Comparison of ENCODE assay signal across 39 cellular contexts in genomic region chr5:10198021-10198420, GRCh38.
"Had no signal": no experiment of that assay in that cellular context is flagged by ENCODE, and none has a peak within 500 bp of the region (broad histone marks: within the 10 kb centered on the region; RNA-seq: fewer than 3 reads in every experiment).

No MANE protein-coding gene starts in this region.

- H3K9me3 ChIP-seq: body of pancreas had no signal

- ATAC-seq: activated naive CD4-positive, alpha-beta T cell treated with anti-CD3 and anti-CD28 coated beads, Interleukin-2, amount 50 U/mL, for 72 hours; activated naive CD8-positive, alpha-beta T cell treated with anti-CD3 and anti-CD28 coated beads, Interleukin-2, amount 50 U/mL, for 24 hours; activated T-cell treated with anti-CD3 and anti-CD28 coated beads, Interleukin-2, amount 50 U/mL, for 4 hours; activated T-cell treated with anti-CD3 and anti-CD28 coated beads, Interleukin-2, amount 50 U/mL, for 72 hours; activated T-helper 17 cell treated with anti-CD3 and anti-CD28 coated beads, Interleukin-2, amount 50 U/mL, for 72 hours; body of pancreas had no signal

- FAIRE-seq: astrocyte, bronchial epithelial cell had no signal

- DNase-seq: activated effector memory CD4-positive, alpha-beta T cell treated with anti-CD3 and anti-CD28 coated beads, Interleukin-2, amount 50 U/mL, for 16 hours; activated effector memory CD4-positive, alpha-beta T cell treated with Interleukin-2 at 50 U/mL for 16 hours; activated gamma-delta T cell; activated gamma-delta T cell treated with Interleukin-2 at 50 U/mL for 16 hours; activated naive CD4-positive, alpha-beta T cell; activated naive CD4-positive, alpha-beta T cell treated with anti-CD3 and anti-CD28 coated beads for 36 hours; activated naive CD4-positive, alpha-beta T cell treated with anti-CD3 and anti-CD28 coated beads, Interleukin-2, amount 10 ng/mL, durations not matched to agents 7 days and 5 days; activated naive CD4-positive, alpha-beta T cell treated with anti-CD3 and anti-CD28 coated beads, Interleukin-2, amount 50 U/mL, for 16 hours; activated naive CD4-positive, alpha-beta T cell treated with Interleukin-2 at 50 U/mL for 16 hours; activated naive CD8-positive, alpha-beta T cell treated with anti-CD3 and anti-CD28 coated beads for 36 hours; activated naive CD8-positive, alpha-beta T cell treated with anti-CD3 and anti-CD28 coated beads, Interleukin-2, amount 10 ng/mL, durations not matched to agents 7 days and 5 days; activated naive CD8-positive, alpha-beta T cell treated with anti-CD3 and anti-CD28 coated beads, Interleukin-2, amount 50 U/mL, for 24 hours; activated T-cell treated with anti-CD3 and anti-CD28 coated beads for 4 hours; activated T-cell treated with anti-CD3 and anti-CD28 coated beads, Interleukin-2, amount 50 U/mL, for 1 hour; activated T-cell treated with anti-CD3 and anti-CD28 coated beads, Interleukin-2, amount 50 U/mL, for 24 hours; activated T-cell treated with anti-CD3 and anti-CD28 coated beads, Interleukin-2, amount 50 U/mL, for 4 hours; activated T-cell treated with anti-CD3 and anti-CD28 coated beads, Interleukin-2, amount 50 U/mL, for 48 hours; activated T-cell treated with anti-CD3 and anti-CD28 coated beads, Interleukin-2, amount 50 U/mL, for 72 hours; adrenal gland; amniotic stem cell; amygdala; anterior cingulate cortex; aorta; body of pancreas; brain microvascular endothelial cell; caudate nucleus; cerebellar nuclear complex had no signal

- H3K4me3 Mint-ChIP-seq: activated naive CD4-positive, alpha-beta T cell treated with anti-CD3 and anti-CD28 coated beads for 36 hours; activated naive CD4-positive, alpha-beta T cell treated with anti-CD3 and anti-CD28 coated beads, Interleukin-2, amount 10 ng/mL, durations not matched to agents 7 days and 5 days; activated naive CD4-positive, alpha-beta T cell treated with anti-CD3 and anti-CD28 coated beads, Interleukin-2, amount 50 U/mL, for 24 hours; activated naive CD8-positive, alpha-beta T cell; activated naive CD8-positive, alpha-beta T cell treated with anti-CD3 and anti-CD28 coated beads for 36 hours; activated naive CD8-positive, alpha-beta T cell treated with anti-CD3 and anti-CD28 coated beads, Interleukin-2, amount 10 ng/mL, durations not matched to agents 7 days and 5 days; activated naive CD8-positive, alpha-beta T cell treated with anti-CD3 and anti-CD28 coated beads, Interleukin-2, amount 50 U/mL, for 24 hours; activated T-cell treated with anti-CD3 and anti-CD28 coated beads, Interleukin-2, amount 50 U/mL, for 24 hours; activated T-cell treated with anti-CD3 and anti-CD28 coated beads, Interleukin-2, amount 50 U/mL, for 4 hours; activated T-cell treated with anti-CD3 and anti-CD28 coated beads, Interleukin-2, amount 50 U/mL, for 72 hours; activated T-helper 1 cell treated with anti-CD3 and anti-CD28 coated beads, Interleukin-12 subunit alpha, Interleukin-12 subunit beta, Interleukin-2, Interleukin-4 antibody, amounts not matched to agents 30 ng/mL and 10 ng/mL and 1 ng/mL, durations not matched to agents 14 hours and 24 hours and 36 hours; activated T-helper 17 cell treated with anti-CD3 and anti-CD28 coated beads, Interleukin-2, amount 50 U/mL, for 72 hours; brain; central memory CD8-positive, alpha-beta T cell had no signal

- H3K36me3 Mint-ChIP-seq: activated naive CD4-positive, alpha-beta T cell treated with anti-CD3 and anti-CD28 coated beads, Interleukin-2, amount 10 ng/mL, durations not matched to agents 7 days and 5 days had no signal

- H3K27ac Mint-ChIP-seq: activated naive CD4-positive, alpha-beta T cell treated with anti-CD3 and anti-CD28 coated beads for 36 hours; activated naive CD4-positive, alpha-beta T cell treated with anti-CD3 and anti-CD28 coated beads, Interleukin-2, amount 10 ng/mL, durations not matched to agents 7 days and 5 days; activated naive CD4-positive, alpha-beta T cell treated with anti-CD3 and anti-CD28 coated beads, Interleukin-2, amount 50 U/mL, for 24 hours; activated naive CD4-positive, alpha-beta T cell treated with anti-CD3 and anti-CD28 coated beads, Interleukin-2, amount 50 U/mL, for 72 hours; activated naive CD8-positive, alpha-beta T cell; activated naive CD8-positive, alpha-beta T cell treated with anti-CD3 and anti-CD28 coated beads for 36 hours; activated naive CD8-positive, alpha-beta T cell treated with anti-CD3 and anti-CD28 coated beads, Interleukin-2, amount 10 ng/mL, durations not matched to agents 7 days and 5 days; activated naive CD8-positive, alpha-beta T cell treated with anti-CD3 and anti-CD28 coated beads, Interleukin-2, amount 50 U/mL, for 24 hours; activated T-cell treated with anti-CD3 and anti-CD28 coated beads, Interleukin-2, amount 50 U/mL, for 24 hours; activated T-cell treated with anti-CD3 and anti-CD28 coated beads, Interleukin-2, amount 50 U/mL, for 72 hours; activated T-helper 1 cell treated with anti-CD3 and anti-CD28 coated beads, Interleukin-12 subunit alpha, Interleukin-12 subunit beta, Interleukin-2, Interleukin-4 antibody, amounts not matched to agents 30 ng/mL and 10 ng/mL and 1 ng/mL, durations not matched to agents 14 hours and 24 hours and 36 hours; activated T-helper 17 cell treated with anti-CD3 and anti-CD28 coated beads, Interleukin-2, amount 50 U/mL, for 72 hours; brain had no signal

- H3K27me3 ChIP-seq: adrenal gland, ascending aorta, body of pancreas, brain microvascular endothelial cell, breast epithelium, cardiac muscle cell had no signal

- H3K27ac ChIP-seq: adrenal gland, ascending aorta, body of pancreas, brain microvascular endothelial cell, breast epithelium, cardiac muscle cell had no signal

- H3K4me3 ChIP-seq: adrenal gland, ascending aorta, body of pancreas, breast epithelium, cardiac muscle cell had no signal

- H3K4me1 ChIP-seq: adrenal gland, ascending aorta, body of pancreas, breast epithelium had no signal

- H3K36me3 ChIP-seq: adrenal gland, ascending aorta, brain microvascular endothelial cell, breast epithelium, cardiac muscle cell had no signal

- H3K4me1 Mint-ChIP-seq: activated naive CD4-positive, alpha-beta T cell treated with anti-CD3 and anti-CD28 coated beads, Interleukin-2, amount 10 ng/mL, durations not matched to agents 7 days and 5 days; activated naive CD4-positive, alpha-beta T cell treated with anti-CD3 and anti-CD28 coated beads, Interleukin-2, amount 50 U/mL, for 24 hours; activated naive CD8-positive, alpha-beta T cell treated with anti-CD3 and anti-CD28 coated beads for 36 hours; activated naive CD8-positive, alpha-beta T cell treated with anti-CD3 and anti-CD28 coated beads, Interleukin-2, amount 10 ng/mL, durations not matched to agents 7 days and 5 days; activated naive CD8-positive, alpha-beta T cell treated with anti-CD3 and anti-CD28 coated beads, Interleukin-2, amount 50 U/mL, for 24 hours; activated T-helper 17 cell treated with anti-CD3 and anti-CD28 coated beads, Interleukin-2, amount 50 U/mL, for 72 hours; brain; central memory CD8-positive, alpha-beta T cell had no signal

- H3K27me3 Mint-ChIP-seq: activated naive CD4-positive, alpha-beta T cell treated with anti-CD3 and anti-CD28 coated beads, Interleukin-2, amount 10 ng/mL, durations not matched to agents 7 days and 5 days; activated naive CD4-positive, alpha-beta T cell treated with anti-CD3 and anti-CD28 coated beads, Interleukin-2, amount 50 U/mL, for 24 hours; activated naive CD8-positive, alpha-beta T cell; activated naive CD8-positive, alpha-beta T cell treated with anti-CD3 and anti-CD28 coated beads for 36 hours; activated naive CD8-positive, alpha-beta T cell treated with anti-CD3 and anti-CD28 coated beads, Interleukin-2, amount 10 ng/mL, durations not matched to agents 7 days and 5 days; activated naive CD8-positive, alpha-beta T cell treated with anti-CD3 and anti-CD28 coated beads, Interleukin-2, amount 50 U/mL, for 24 hours; activated T-cell treated with anti-CD3 and anti-CD28 coated beads, Interleukin-2, amount 50 U/mL, for 24 hours; activated T-helper 17 cell treated with anti-CD3 and anti-CD28 coated beads, Interleukin-2, amount 50 U/mL, for 72 hours; brain; central memory CD8-positive, alpha-beta T cell had no signal
